In the genomic region with DNA sequence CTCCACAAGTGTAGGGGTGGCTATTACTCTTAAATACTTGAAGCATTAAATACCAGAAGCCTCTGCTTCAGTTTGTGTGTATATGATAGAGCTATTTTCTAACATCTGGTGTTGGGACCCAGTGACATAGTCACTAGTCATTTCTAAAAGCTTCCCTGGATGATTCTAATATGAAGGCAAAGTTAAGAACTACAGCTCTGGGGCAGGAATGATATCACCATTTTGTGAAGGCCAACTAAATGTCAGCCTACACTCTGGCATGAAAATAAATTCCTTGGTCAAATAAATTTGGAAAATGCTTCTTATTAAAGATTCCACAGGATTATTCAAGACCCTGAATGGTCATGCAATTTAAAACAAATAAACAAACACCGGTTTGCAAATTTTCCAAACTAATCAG, we compare ENCODE assay signal across 13 cellular contexts.
"Had no signal": no experiment of that assay in that cellular context is flagged by ENCODE, and none has a peak within 500 bp of the region (broad histone marks: within the 10 kb centered on the region; RNA-seq: fewer than 3 reads in every experiment).

No MANE protein-coding gene starts in this region.

- H3K27ac ChIP-seq: foreskin keratinocyte, transverse colon had no signal

- ATAC-seq: activated naive CD8-positive, alpha-beta T cell treated with anti-CD3 and anti-CD28 coated beads, Interleukin-2, amount 50 U/mL, for 24 hours; foreskin keratinocyte; natural killer cell treated with Interleukin-12 subunit alpha and Interleukin-12 subunit beta and Interleukin-15 and Interleukin-18, amount 100 ng/mL, for 72 hours had no signal

- H3K4me3 ChIP-seq: ascending aorta, transverse colon had no signal

- H3K9me3 ChIP-seq: ascending aorta, transverse colon had no signal

- H3K27me3 ChIP-seq: ascending aorta, foreskin keratinocyte, transverse colon had no signal

- H3K36me3 ChIP-seq: ascending aorta, transverse colon had no signal

- DNase-seq: activated CD4-positive, alpha-beta T cell treated with anti-CD3 and anti-CD28 coated beads, Interleukin-2, amount 10 ng/mL, durations not matched to agents 7 days and 5 days; activated naive CD4-positive, alpha-beta T cell treated with Interleukin-2 at 50 U/mL for 16 hours; activated naive CD8-positive, alpha-beta T cell treated with anti-CD3 and anti-CD28 coated beads, Interleukin-2, amount 50 U/mL, for 24 hours; left ventricle myocardium superior; posterior cingulate gyrus; retina; stimulated activated CD4-positive, alpha-beta T cell treated with anti-CD3 and anti-CD28 coated beads, Interleukin-4, amount 100 ng/mL, for 1 hour; stimulated activated naive CD4-positive, alpha-beta T cell treated with Interleukin-2 at 50 U/mL for 16 hours; SW 1271; transverse colon had no signal
